In genomic region chr22:49826603-49827306, GRCh38 we compare ENCODE assay signal across 1 cellular context.
TF ChIP-seq lines count a peak whose summit lies in the region.

No MANE protein-coding gene starts in this region.

TF ChIP-seq in HepG2, 621 proteins besides CTCF, POLR2A, EP300 and RAD21 (continued from another document):
- TF ChIP-seq, protein P1, sequence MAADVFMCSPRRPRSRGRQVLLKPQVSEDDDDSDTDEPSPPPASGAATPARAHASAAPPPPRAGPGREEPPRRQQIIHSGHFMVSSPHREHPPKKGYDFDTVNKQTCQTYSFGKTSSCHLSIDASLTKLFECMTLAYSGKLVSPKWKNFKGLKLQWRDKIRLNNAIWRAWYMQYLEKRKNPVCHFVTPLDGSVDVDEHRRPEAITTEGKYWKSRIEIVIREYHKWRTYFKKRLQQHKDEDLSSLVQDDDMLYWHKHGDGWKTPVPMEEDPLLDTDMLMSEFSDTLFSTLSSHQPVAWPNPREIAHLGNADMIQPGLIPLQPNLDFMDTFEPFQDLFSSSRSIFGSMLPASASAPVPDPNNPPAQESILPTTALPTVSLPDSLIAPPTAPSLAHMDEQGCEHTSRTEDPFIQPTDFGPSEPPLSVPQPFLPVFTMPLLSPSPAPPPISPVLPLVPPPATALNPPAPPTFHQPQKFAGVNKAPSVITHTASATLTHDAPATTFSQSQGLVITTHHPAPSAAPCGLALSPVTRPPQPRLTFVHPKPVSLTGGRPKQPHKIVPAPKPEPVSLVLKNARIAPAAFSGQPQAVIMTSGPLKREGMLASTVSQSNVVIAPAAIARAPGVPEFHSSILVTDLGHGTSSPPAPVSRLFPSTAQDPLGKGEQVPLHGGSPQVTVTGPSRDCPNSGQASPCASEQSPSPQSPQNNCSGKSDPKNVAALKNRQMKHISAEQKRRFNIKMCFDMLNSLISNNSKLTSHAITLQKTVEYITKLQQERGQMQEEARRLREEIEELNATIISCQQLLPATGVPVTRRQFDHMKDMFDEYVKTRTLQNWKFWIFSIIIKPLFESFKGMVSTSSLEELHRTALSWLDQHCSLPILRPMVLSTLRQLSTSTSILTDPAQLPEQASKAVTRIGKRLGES (CRISPR knock-in tag; IDR thresholded peaks at IDR 0.05; ENCODE audit: borderline replicate concordance) = no peak
- TF ChIP-seq ZNF770 (CRISPR knock-in tag; IDR thresholded peaks at IDR 0.05) = peak; percentile 24
- TF ChIP-seq ZFYVE20 (CRISPR knock-in tag; IDR thresholded peaks at IDR 0.05; ENCODE audit: borderline replicate concordance, low read depth) = no peak
- TF ChIP-seq MBD4 (IDR thresholded peaks at IDR 0.05; ENCODE audit: borderline replicate concordance, low read length) = no peak
- peak; percentile 87 for TF ChIP-seq ZNF687 (CRISPR knock-in tag; IDR thresholded peaks at IDR 0.05)
- peak; percentile 69 for TF ChIP-seq SAP130 (CRISPR knock-in tag; IDR thresholded peaks at IDR 0.05; ENCODE audit: low read depth)
- no peak for TF ChIP-seq PRMT3 (CRISPR knock-in tag; IDR thresholded peaks at IDR 0.05; ENCODE audit: borderline replicate concordance, low read depth)
- TF ChIP-seq CBX1 (IDR thresholded peaks at IDR 0.05; ENCODE audit: low read depth) = no peak
- TF ChIP-seq REXO4 (CRISPR knock-in tag; IDR thresholded peaks at IDR 0.05; ENCODE audit: borderline replicate concordance) = no peak
- peak; percentile 26; the same call in 1 of the 2 replicates for TF ChIP-seq MXD3 (CRISPR knock-in tag; IDR thresholded peaks at IDR 0.05)
- no peak for TF ChIP-seq ZNF160 (CRISPR knock-in tag; IDR thresholded peaks at IDR 0.05)
- no peak for TF ChIP-seq SOX6 (IDR thresholded peaks at IDR 0.05)
- peak; percentile 35; the same call in 1 of the 2 replicates for TF ChIP-seq SOX6 (CRISPR knock-in tag; IDR thresholded peaks at IDR 0.05)
- TF ChIP-seq ZBTB7B (CRISPR knock-in tag; IDR thresholded peaks at IDR 0.05) = 0 out of 2 replicates have a peak, but pooled peaks have one; percentile 23
- no peak for TF ChIP-seq ZBTB38 (CRISPR knock-in tag; IDR thresholded peaks at IDR 0.05)
- no peak for TF ChIP-seq ZNF678 (CRISPR knock-in tag; IDR thresholded peaks at IDR 0.05)
- TF ChIP-seq JUNB (CRISPR knock-in tag; IDR thresholded peaks at IDR 0.05; ENCODE audit: borderline replicate concordance) = no peak
- TF ChIP-seq PAXIP1 (CRISPR knock-in tag; conservative IDR thresholded peaks at IDR 0.05) = 0 out of 2 replicates have a peak, but pooled peaks have one; percentile 15
- 0 out of 2 replicates have a peak, but pooled peaks have one; percentile 34 for TF ChIP-seq RXRA (CRISPR knock-in tag; IDR thresholded peaks at IDR 0.05)
- TF ChIP-seq NAIF1 (CRISPR knock-in tag; IDR thresholded peaks at IDR 0.05; ENCODE audit: borderline replicate concordance) = no peak
- TF ChIP-seq, protein P2, sequence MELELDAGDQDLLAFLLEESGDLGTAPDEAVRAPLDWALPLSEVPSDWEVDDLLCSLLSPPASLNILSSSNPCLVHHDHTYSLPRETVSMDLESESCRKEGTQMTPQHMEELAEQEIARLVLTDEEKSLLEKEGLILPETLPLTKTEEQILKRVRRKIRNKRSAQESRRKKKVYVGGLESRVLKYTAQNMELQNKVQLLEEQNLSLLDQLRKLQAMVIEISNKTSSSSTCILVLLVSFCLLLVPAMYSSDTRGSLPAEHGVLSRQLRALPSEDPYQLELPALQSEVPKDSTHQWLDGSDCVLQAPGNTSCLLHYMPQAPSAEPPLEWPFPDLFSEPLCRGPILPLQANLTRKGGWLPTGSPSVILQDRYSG (CRISPR knock-in tag; IDR thresholded peaks at IDR 0.05) = no peak
- TF ChIP-seq ZNF333 (CRISPR knock-in tag; IDR thresholded peaks at IDR 0.05; ENCODE audit: borderline replicate concordance) = no peak
- no peak for TF ChIP-seq ZNF530 (CRISPR knock-in tag; IDR thresholded peaks at IDR 0.05; ENCODE audit: low read depth)
- TF ChIP-seq JUND (CRISPR knock-in tag; IDR thresholded peaks at IDR 0.05) = 0 out of 2 replicates have a peak, but pooled peaks have one; percentile 2
- TF ChIP-seq ZNF33A (CRISPR knock-in tag; IDR thresholded peaks at IDR 0.05; ENCODE audit: borderline replicate concordance) = no peak
- no peak for TF ChIP-seq TFAP4 (IDR thresholded peaks at IDR 0.05; ENCODE audit: borderline replicate concordance, low read depth)
- no peak for TF ChIP-seq CEBPB (IDR thresholded peaks at IDR 0.05; ENCODE audit: borderline replicate concordance, low read depth, low read length)
- TF ChIP-seq ZNF572 (CRISPR knock-in tag; IDR thresholded peaks at IDR 0.05) = no peak
- no peak for TF ChIP-seq PBX3 (CRISPR knock-in tag; IDR thresholded peaks at IDR 0.05; ENCODE audit: borderline replicate concordance)
- TF ChIP-seq, protein P3, sequence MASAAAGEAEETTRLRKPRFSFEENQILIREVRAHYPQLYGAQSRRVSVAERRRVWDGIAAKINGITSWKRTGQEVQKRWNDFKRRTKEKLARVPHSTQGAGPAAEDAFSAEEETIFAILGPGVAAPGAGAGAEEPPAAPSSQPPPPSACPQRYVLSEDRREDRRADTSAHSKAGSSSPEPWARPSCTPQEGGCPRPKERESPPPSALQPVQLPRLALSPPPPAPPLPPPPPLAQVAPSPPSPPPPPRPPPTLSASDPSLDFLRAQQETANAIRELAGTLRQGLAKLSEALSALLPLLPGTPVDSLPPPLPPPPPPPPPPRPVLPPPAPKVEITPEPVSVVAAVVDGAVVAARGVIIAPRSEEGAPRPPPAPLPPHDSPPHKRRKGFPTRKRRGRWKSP (CRISPR knock-in tag; IDR thresholded peaks at IDR 0.05) = peak; percentile 25; the same call in 1 of the 2 replicates
- TF ChIP-seq NBN (conservative IDR thresholded peaks at IDR 0.05) = no peak
- no peak for TF ChIP-seq DR1 (CRISPR knock-in tag; IDR thresholded peaks at IDR 0.05)
- no peak for TF ChIP-seq PCBP1 (IDR thresholded peaks at IDR 0.05; ENCODE audit: borderline replicate concordance, low read depth, low read length)
- no peak for TF ChIP-seq TEAD3 (CRISPR knock-in tag; optimal IDR thresholded peaks at IDR 0.05; ENCODE audit: borderline replicate concordance)
- no peak for TF ChIP-seq ZNF724P (CRISPR knock-in tag; IDR thresholded peaks at IDR 0.05; ENCODE audit: borderline replicate concordance)
- no peak for TF ChIP-seq ZNF143 (CRISPR knock-in tag; IDR thresholded peaks at IDR 0.05)
- no peak for TF ChIP-seq NFYB (CRISPR knock-in tag; IDR thresholded peaks at IDR 0.05)
- TF ChIP-seq, protein P4, sequence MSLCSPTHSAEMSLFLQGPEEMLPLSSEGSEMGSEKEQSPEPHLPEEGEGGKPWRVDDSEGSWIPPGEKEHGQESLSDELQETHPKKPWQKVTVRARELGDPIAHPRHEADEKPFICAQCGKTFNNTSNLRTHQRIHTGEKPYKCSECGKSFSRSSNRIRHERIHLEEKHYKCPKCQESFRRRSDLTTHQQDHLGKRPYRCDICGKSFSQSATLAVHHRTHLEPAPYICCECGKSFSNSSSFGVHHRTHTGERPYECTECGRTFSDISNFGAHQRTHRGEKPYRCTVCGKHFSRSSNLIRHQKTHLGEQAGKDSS (CRISPR knock-in tag; IDR thresholded peaks at IDR 0.05; ENCODE audit: borderline replicate concordance, low read depth) = peak; percentile 16; the same call in 1 of the 2 replicates
